In genomic region chr12:132161046-132161781, GRCh38 we compare ENCODE assay signal across 1 cellular context.
TF ChIP-seq lines count a peak whose summit lies in the region.

No MANE protein-coding gene starts in this region.

TF ChIP-seq in WTC11, 78 proteins besides CTCF, POLR2A, EP300 and RAD21:
- TF ChIP-seq IRF1 (CRISPR knock-in tag; IDR thresholded peaks at IDR 0.05), result no peak
- TF ChIP-seq ZNF263 (CRISPR knock-in tag; IDR thresholded peaks at IDR 0.05; ENCODE audit: low read depth), result peak; percentile 84
